In the genomic region with DNA sequence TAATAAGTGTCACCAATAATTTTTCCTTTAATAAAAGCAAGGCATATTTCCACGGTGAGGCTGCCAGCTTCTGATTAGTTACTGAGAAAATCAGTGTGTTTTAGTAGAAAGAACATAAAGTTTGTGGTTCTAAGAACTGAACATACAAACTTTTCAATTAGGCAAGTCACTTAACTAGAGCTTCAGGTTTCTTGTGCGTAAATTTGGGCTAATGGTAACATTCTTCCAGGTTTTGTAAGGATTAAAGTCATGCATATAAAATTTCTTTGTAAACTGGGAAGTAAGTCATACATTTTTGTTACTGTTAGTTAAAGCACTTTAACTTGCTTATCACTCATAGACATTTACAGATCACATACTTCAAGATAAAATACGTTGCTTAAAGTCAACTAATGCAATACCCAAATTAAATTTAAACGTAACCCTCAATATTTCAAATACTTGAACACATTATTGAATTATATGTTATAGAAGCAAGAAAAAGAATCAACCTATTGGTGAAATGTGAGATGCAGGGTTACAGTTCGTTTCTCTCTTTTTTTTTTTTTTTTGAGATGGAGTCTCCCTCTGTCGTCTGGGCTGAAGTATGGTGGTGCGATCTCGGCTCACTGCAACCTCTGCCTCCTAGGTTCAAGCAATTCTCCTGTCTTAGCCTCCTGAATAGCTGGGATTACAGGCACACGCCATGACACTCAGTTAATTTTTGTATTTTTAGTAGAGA, we compare ENCODE assay signal across 18 cellular contexts.
DNase-seq lines count a peak whose midpoint lies in the region; ATAC-seq and TF ChIP-seq lines count a peak whose summit lies in the region.
"Had no signal": no experiment of that assay in that cellular context is flagged by ENCODE, and none has a peak within 500 bp of the region (broad histone marks: within the 10 kb centered on the region; RNA-seq: fewer than 3 reads in every experiment).

No MANE protein-coding gene starts in this region.

- no peaks in the 10 kb centered on the region for H3K27me3 Mint-ChIP-seq in MCF 10A (ENCODE audit: insufficient read depth, unreplicated experiment)
- H3K27me3 Mint-ChIP-seq: CD8-positive, alpha-beta memory T cell had no signal

- peaks cover 21% of the 10 kb centered on the region for H3K4me1 ChIP-seq in mammary epithelial cell (ENCODE audit: insufficient read depth, low read length)
- H3K4me1 ChIP-seq in adipocyte (ENCODE audit: control insufficient read depth, insufficient read depth, low read length), result peaks cover 6% of the 10 kb centered on the region
- no peaks in the 10 kb centered on the region for H3K4me1 ChIP-seq in Peyer's patch

- in situ Hi-C loops in mammary epithelial cell (cut with MboI; ENCODE audit: low sequenced_read_pairs in 2 of 2), result no loop called here

- dilution Hi-C loops in mammary epithelial cell (cut with HindIII; ENCODE audit: low sequenced_read_pairs), result no loop called here

- CTCF ChIA-PET in mammary epithelial cell (lab: Charles Lee; ENCODE audit: low non-redundant PET) (interaction anchor here (0.6 kb wide), 1 partner anchor 24 kb away, joined by 4 read pairs; no protein-coding TSS in a partner anchor), MCF 10A (lab: Yijun Ruan, JAX) (no interaction called here)

- H3K79me2 ChIP-seq in mammary epithelial cell (ENCODE audit: insufficient read depth, low read length), result no peaks in the 10 kb centered on the region

- H3K27me3 ChIP-seq in mammary epithelial cell (ENCODE audit: insufficient read depth, low read length) (no peaks in the 10 kb centered on the region), adipocyte (replicated peaks; ENCODE audit: control insufficient read depth, insufficient read depth, low read length) (no peaks in the 10 kb centered on the region), Peyer's patch (no peaks in the 10 kb centered on the region)

- H3K36me3 Mint-ChIP-seq in MCF 10A (ENCODE audit: insufficient read depth, unreplicated experiment), result no peaks in the 10 kb centered on the region

- H3K9me3 Mint-ChIP-seq in MCF 10A (ENCODE audit: unreplicated experiment), result peaks cover 13% of the 10 kb centered on the region
- H3K9me3 Mint-ChIP-seq: activated naive CD4-positive, alpha-beta T cell treated with anti-CD3 and anti-CD28 coated beads for 36 hours had no signal

- peak overlapping the region; percentile 55 for H3K4me2 ChIP-seq in mammary epithelial cell (ENCODE audit: insufficient read depth, low read depth, low read length)

- H3K4me3 ChIP-seq in mammary epithelial cell (replicated peaks in 1 of 3; ENCODE audit: insufficient read depth in 1 of 3, low read depth in 2 of 3, low read length in 3 of 3) (no peak overlapping the region), adipocyte (ENCODE audit: low read length) (no peak overlapping the region), Peyer's patch (no peak overlapping the region)

- no peaks in the 10 kb centered on the region for H3K36me3 ChIP-seq in mammary epithelial cell (ENCODE audit: insufficient read depth, low read length)
- H3K36me3 ChIP-seq in adipocyte (ENCODE audit: control insufficient read depth, insufficient read depth, low read length, severe bottlenecking), result no peaks in the 10 kb centered on the region
- no peaks in the 10 kb centered on the region for H3K36me3 ChIP-seq in Peyer's patch

- H3K4me1 Mint-ChIP-seq in MCF 10A (ENCODE audit: insufficient read depth, unreplicated experiment), result peaks cover 15% of the 10 kb centered on the region

- H4K20me1 ChIP-seq in mammary epithelial cell (ENCODE audit: insufficient read depth, low read length), result no peaks in the 10 kb centered on the region

- TF ChIP-seq CTCF in mammary epithelial cell (conservative IDR thresholded peaks at IDR 0.05 in 1 of 2, IDR thresholded peaks at IDR 0.05 in 1 of 2; ENCODE audit: extremely low read depth in 1 of 2, insufficient read depth in 1 of 2, low read depth in 1 of 2, low read length in 2 of 2) (no peak), MCF 10A (IDR thresholded peaks at IDR 0.05; ENCODE audit: unreplicated experiment) (no peak), Peyer's patch (IDR thresholded peaks at IDR 0.05) (no peak)

- WGBS in mammary epithelial cell (ENCODE audit: low coverage, missing lambda C conversion rate), result 64% methylated on average over 9 of the region's 9 CpGs

- peak overlapping the region; percentile 75 for H2AFZ ChIP-seq in mammary epithelial cell (ENCODE audit: low read depth, low read length)

- DNase-seq in mammary epithelial cell (no peak), MCF 10A (ENCODE audit: unreplicated experiment) (no peak), adipocyte (ENCODE audit: low read depth) (peak; percentile 56), iris pigment epithelial cell (ENCODE audit: low read depth) (peak; percentile 50), HK-2 (ENCODE audit: unreplicated experiment) (no peak), Peyer's patch (no peak)
- DNase-seq: activated CD4-positive, alpha-beta T cell treated with anti-CD3 and anti-CD28 coated beads for 4 hours; activated naive CD4-positive, alpha-beta T cell treated with anti-CD3 and anti-CD28 coated beads for 36 hours; CD8-positive, alpha-beta memory T cell; DND-41; NCI-H1436 treated with DMSO at 0.1 percent for 48 hours; NCI-H345; posterior cingulate gyrus; SIG-M5 had no signal

- H3K27ac Mint-ChIP-seq in MCF 10A (ENCODE audit: low read depth, unreplicated experiment), result no peak overlapping the region
- H3K27ac Mint-ChIP-seq: activated naive CD4-positive, alpha-beta T cell treated with anti-CD3 and anti-CD28 coated beads for 36 hours; CD8-positive, alpha-beta memory T cell had no signal

- no peak for ATAC-seq in GM18907 (IDR thresholded peaks at IDR 0.05; ENCODE audit: unreplicated experiment)
- ATAC-seq in GM18517 (IDR thresholded peaks at IDR 0.05; ENCODE audit: unreplicated experiment), result no peak
- ATAC-seq: left lobe of liver had no signal

- POLR2A ChIA-PET in MCF 10A (lab: Yijun Ruan, JAX), result no interaction called here

- H3K27ac ChIP-seq in mammary epithelial cell (ENCODE audit: insufficient read depth, low read depth, low read length) (peak overlapping the region; percentile 89), Peyer's patch (no peak overlapping the region)
- H3K27ac ChIP-seq: 22Rv1 had no signal

- H3K9ac ChIP-seq in mammary epithelial cell (ENCODE audit: insufficient read depth, low read length) (no peak overlapping the region), adipocyte (ENCODE audit: low read length) (no peak overlapping the region)

- intact Hi-C loops in mammary epithelial cell (cut with micrococcal nuclease) (no loop called here), MCF 10A (cut with micrococcal nuclease) (no loop called here)

- no peak for TF ChIP-seq POLR2A in Peyer's patch (IDR thresholded peaks at IDR 0.05)

- H3K9me3 ChIP-seq in mammary epithelial cell (replicated peaks; ENCODE audit: insufficient read depth, low read length), result no peaks in the 10 kb centered on the region
- H3K9me3 ChIP-seq in adipocyte (ENCODE audit: control insufficient read depth, low read length), result no peaks in the 10 kb centered on the region
- no peaks in the 10 kb centered on the region for H3K9me3 ChIP-seq in Peyer's patch

- H3K4me3 Mint-ChIP-seq in MCF 10A (ENCODE audit: unreplicated experiment), result no peak overlapping the region
- H3K4me3 Mint-ChIP-seq: activated naive CD4-positive, alpha-beta T cell treated with anti-CD3 and anti-CD28 coated beads for 36 hours; CD8-positive, alpha-beta memory T cell had no signal

- BruUV-seq in mammary epithelial cell (replicated peaks; lab: Mats Ljungman, UMichigan) (no TSS peak), MCF 10A (replicated peaks; lab: Mats Ljungman, UMichigan) (no TSS peak)

Comparison
In these comparisons a context has a peak if more than half of its experiments do, and no peak if none do; other contexts are left out.
1. DNase-seq: peak in adipocyte (single experiment) and iris pigment epithelial cell (single experiment); none in mammary epithelial cell (single experiment), MCF 10A (single experiment), HK-2 (single experiment) and Peyer's patch (0 of 3).